In the genomic region with DNA sequence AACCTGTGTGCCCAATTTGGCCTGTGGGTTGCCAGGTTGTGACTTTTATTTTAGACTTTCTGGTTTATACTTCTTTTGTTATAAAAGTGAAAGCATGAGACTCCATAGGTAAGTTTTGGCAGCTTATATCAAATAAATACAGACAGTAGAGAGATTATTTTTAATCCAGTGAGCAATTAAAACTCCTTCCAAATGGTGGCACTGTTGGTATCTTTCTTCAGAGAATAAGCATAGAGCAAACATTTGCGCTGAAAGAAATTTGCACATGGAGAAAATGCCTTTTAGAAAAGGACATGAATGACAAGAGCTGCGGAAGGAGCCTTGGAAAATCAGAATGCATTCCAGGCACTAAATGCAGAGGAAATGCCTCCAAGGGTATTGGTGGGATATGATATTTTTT, we compare ENCODE assay signal across 11 cellular contexts. TPM values are rescaled to one million over a fixed set of nuclear protein-coding genes. Genes with fewer than 3 reads are reported as not detected.
DNase-seq lines count a peak whose midpoint lies in the region; ATAC-seq and TF ChIP-seq lines count a peak whose summit lies in the region.
"Had no signal": no experiment of that assay in that cellular context is flagged by ENCODE, and none has a peak within 500 bp of the region (broad histone marks: within the 10 kb centered on the region; RNA-seq: fewer than 3 reads in every experiment).

No MANE protein-coding gene starts in this region.

- no peak for ATAC-seq in GM18867 (IDR thresholded peaks at IDR 0.05; ENCODE audit: unreplicated experiment)
- no peak for ATAC-seq in HG03439 (IDR thresholded peaks at IDR 0.05; ENCODE audit: unreplicated experiment)
- no peak for ATAC-seq in HG02642 (IDR thresholded peaks at IDR 0.05; ENCODE audit: poor library complexity, unreplicated experiment)

- no peaks in the 10 kb centered on the region for H3K4me1 Mint-ChIP-seq in Calu3 (ENCODE audit: low read depth, unreplicated experiment)

- CTCF ChIA-PET in Calu3 (lab: Charles Lee) = interaction anchor here (0.7 to 2.0 kb wide), 4 partner anchors 18 to 136 kb away, joined by 4 to 15 read pairs (median 6); no protein-coding TSS in a partner anchor

- DNase-seq in Calu3 (no peak), LNCaP clone FGC (ENCODE audit: low read depth) (peak; percentile 23), astrocyte of the hippocampus (ENCODE audit: low read depth, low spot score) (peak; percentile 13), medulla oblongata (ENCODE audit: extremely low spot score) (peak; percentile 20)
- DNase-seq: activated CD4-positive, alpha-beta T cell treated with anti-CD3 and anti-CD28 coated beads, Interleukin-2, amount 50 U/mL, for 48 hours; activated naive CD4-positive, alpha-beta T cell treated with anti-CD3 and anti-CD28 coated beads, Interleukin-2, amount 10 ng/mL, durations not matched to agents 7 days and 5 days; naive B cell; uterus had no signal

- no TSS peak for BruUV-seq in Calu3 (replicated peaks; lab: Mats Ljungman, UMichigan)

- intact Hi-C loops in Calu3 (cut with micrococcal nuclease; ENCODE audit: unreplicated experiment) = loop anchor here (2.0 to 10.0 kb wide), 3 partner anchors 47 to 1137 kb away; a partner anchor contains a TSS

- H3K4me3 ChIP-seq in LNCaP clone FGC (ENCODE audit: low read depth, low read length) = no peak overlapping the region
- H3K4me3 ChIP-seq: uterus had no signal

- H3K4me3 Mint-ChIP-seq in Calu3 (ENCODE audit: low read depth, unreplicated experiment) = no peak overlapping the region
- H3K4me3 Mint-ChIP-seq: activated naive CD4-positive, alpha-beta T cell treated with anti-CD3 and anti-CD28 coated beads, Interleukin-2, amount 10 ng/mL, durations not matched to agents 7 days and 5 days had no signal

- H3K9me3 Mint-ChIP-seq in Calu3 (ENCODE audit: low read depth, unreplicated experiment) = no peaks in the 10 kb centered on the region
- H3K9me3 Mint-ChIP-seq: activated naive CD4-positive, alpha-beta T cell treated with anti-CD3 and anti-CD28 coated beads, Interleukin-2, amount 10 ng/mL, durations not matched to agents 7 days and 5 days; naive B cell had no signal

- no peaks in the 10 kb centered on the region for H3K36me3 Mint-ChIP-seq in Calu3 (ENCODE audit: insufficient read depth, unreplicated experiment)
- H3K36me3 Mint-ChIP-seq: activated naive CD4-positive, alpha-beta T cell treated with anti-CD3 and anti-CD28 coated beads, Interleukin-2, amount 10 ng/mL, durations not matched to agents 7 days and 5 days; naive B cell had no signal

- no peak overlapping the region for H3K27ac Mint-ChIP-seq in Calu3 (ENCODE audit: unreplicated experiment)
- H3K27ac Mint-ChIP-seq: activated naive CD4-positive, alpha-beta T cell treated with anti-CD3 and anti-CD28 coated beads, Interleukin-2, amount 10 ng/mL, durations not matched to agents 7 days and 5 days had no signal

- TF ChIP-seq CTCF in Calu3 (IDR thresholded peaks at IDR 0.05; ENCODE audit: unreplicated experiment) (peak; percentile 23), LNCaP clone FGC (IDR thresholded peaks at IDR 0.05; ENCODE audit: control insufficient read depth, extremely low read depth, insufficient read depth) (peak; percentile 23; the same call in 1 of the 2 replicates)

- H3K27me3 Mint-ChIP-seq in Calu3 (ENCODE audit: unreplicated experiment) = no peaks in the 10 kb centered on the region
- H3K27me3 Mint-ChIP-seq: activated naive CD4-positive, alpha-beta T cell treated with anti-CD3 and anti-CD28 coated beads, Interleukin-2, amount 10 ng/mL, durations not matched to agents 7 days and 5 days; naive B cell had no signal

RNA-seq across cellular contexts. Expression of a gene that starts 46.1 kb away (rescaled TPM):
- total RNA-seq in Calu3 (2022) = 76.8 and 80.1 TPM in 2 replicates
